In the genomic region with DNA sequence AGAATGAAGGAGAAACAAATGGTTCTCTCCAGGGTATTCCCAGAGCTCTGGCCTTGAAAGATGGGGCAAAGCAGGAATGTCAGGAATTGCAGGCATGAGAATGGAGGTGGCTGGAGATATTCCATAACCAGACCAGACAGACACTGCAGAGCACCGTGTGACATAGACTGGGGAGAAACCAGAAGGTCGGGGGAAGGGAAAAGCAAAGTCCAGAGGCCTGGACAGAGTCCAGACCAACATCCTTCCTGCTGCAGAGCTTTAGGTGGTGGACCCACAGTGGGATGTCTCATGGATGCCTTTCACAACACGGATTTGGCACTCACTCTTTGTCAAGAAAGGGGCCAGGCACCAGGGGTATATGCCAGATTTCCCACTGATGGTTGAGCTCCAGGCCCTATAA, we compare ENCODE assay signal across 11 cellular contexts.
A peak's percentile ranks its signal among the peaks of the same experiment; 100 is the strongest.
DNase-seq lines count a peak whose midpoint lies in the region; TF ChIP-seq lines count a peak whose summit lies in the region.
"Had no signal": no experiment of that assay in that cellular context is flagged by ENCODE, and none has a peak within 500 bp of the region (broad histone marks: within the 10 kb centered on the region; RNA-seq: fewer than 3 reads in every experiment).

No MANE protein-coding gene starts in this region.

- H3K27ac Mint-ChIP-seq in osteocyte (ENCODE audit: unreplicated experiment), result peak overlapping the region; percentile 39
- H3K27ac Mint-ChIP-seq: T-cell had no signal

- H3K4me1 Mint-ChIP-seq in osteocyte (ENCODE audit: unreplicated experiment), result peaks cover 58% of the 10 kb centered on the region

- H3K9me3 Mint-ChIP-seq in osteocyte (ENCODE audit: unreplicated experiment), result no peaks in the 10 kb centered on the region

- H3K4me3 Mint-ChIP-seq in osteocyte (ENCODE audit: unreplicated experiment), result no peak overlapping the region

- peak; percentile 81 for DNase-seq in ELR (ENCODE audit: low read depth)
- DNase-seq in OCI-M1 (lab: John Stamatoyannopoulos, UW), result peak; percentile 5
- DNase-seq in fibroblast of gingiva (ENCODE audit: low read depth), result peak; percentile 34
- DNase-seq in osteocyte (ENCODE audit: extremely low spot score, unreplicated experiment), result no peak
- DNase-seq in NOMO-1 (lab: John Stamatoyannopoulos, UW; ENCODE audit: unreplicated experiment in 2 of 2), result no peak
- no peak for DNase-seq in NK-92 (lab: John Stamatoyannopoulos, UW; ENCODE audit: unreplicated experiment)
- DNase-seq in activated CD4-positive, CD25-positive, alpha-beta regulatory T cell treated with anti-CD3 and anti-CD28 coated beads, Interleukin-2, amount 50 U/mL, for 72 hours, result no peak
- DNase-seq: activated gamma-delta T cell treated with Interleukin-2 at 50 U/mL for 16 hours, erythroblast, NCI-H2171 treated with DMSO at 0.1 percent for 48 hours, T-cell had no signal

- no peaks in the 10 kb centered on the region for H3K36me3 Mint-ChIP-seq in osteocyte (ENCODE audit: unreplicated experiment)
- H3K36me3 Mint-ChIP-seq: T-cell had no signal

- TF ChIP-seq CTCF in osteocyte (IDR thresholded peaks at IDR 0.05), result no peak

- H3K27me3 Mint-ChIP-seq in osteocyte (ENCODE audit: unreplicated experiment), result no peaks in the 10 kb centered on the region

Comparison
In these comparisons a context has a peak if more than half of its experiments do, and no peak if none do; other contexts are left out.
1. DNase-seq: peak in ELR (single experiment), OCI-M1 (single experiment) and fibroblast of gingiva (single experiment); none in osteocyte (single experiment), NOMO-1 (0 of 2), NK-92 (single experiment) and activated CD4-positive, CD25-positive, alpha-beta regulatory T cell treated with anti-CD3 and anti-CD28 coated beads, Interleukin-2, amount 50 U/mL, for 72 hours (single experiment).